Comparison of ENCODE assay signal across 8 cellular contexts in the genomic region with DNA sequence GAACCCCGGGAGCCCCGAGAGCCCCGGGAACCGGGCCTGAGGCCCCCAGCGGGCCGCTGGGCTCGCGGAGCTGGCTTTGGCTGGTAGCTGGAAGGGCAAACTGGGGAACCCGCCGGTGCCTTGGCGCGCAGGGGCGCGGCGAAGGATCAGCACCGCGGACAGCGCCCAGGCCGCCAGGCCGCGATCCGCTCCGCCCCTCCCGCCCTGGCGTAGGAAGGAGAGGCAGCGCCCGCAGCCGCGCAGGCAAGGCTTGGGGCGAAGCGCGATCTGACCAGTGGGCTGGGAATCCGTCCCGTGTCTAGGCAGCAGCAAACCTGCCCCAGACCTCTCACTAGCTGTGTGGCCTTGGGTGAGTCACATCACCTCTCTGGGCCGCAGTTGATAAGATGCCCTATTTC. TPM values are rescaled to one million over a fixed set of nuclear protein-coding genes. Genes with fewer than 3 reads are reported as not detected.
A peak's percentile ranks its signal among the peaks of the same experiment; 100 is the strongest.
DNase-seq lines count a peak whose midpoint lies in the region; ATAC-seq and TF ChIP-seq lines count a peak whose summit lies in the region.

No MANE protein-coding gene starts in this region.

- BruUV-seq in MCF 10A (replicated peaks; lab: Mats Ljungman, UMichigan) = no TSS peak

- H3K4me3 Mint-ChIP-seq in WTC11 = peak overlapping the region; percentile 45
- H3K4me3 Mint-ChIP-seq in MCF 10A (ENCODE audit: unreplicated experiment) = no peak overlapping the region

- H3K9me3 Mint-ChIP-seq in WTC11 = no peaks in the 10 kb centered on the region
- H3K9me3 Mint-ChIP-seq in MCF 10A (ENCODE audit: unreplicated experiment) = no peaks in the 10 kb centered on the region

- peaks cover 28% of the 10 kb centered on the region for H3K4me1 Mint-ChIP-seq in WTC11
- H3K4me1 Mint-ChIP-seq in MCF 10A (ENCODE audit: insufficient read depth, unreplicated experiment) = no peaks in the 10 kb centered on the region

- DNase-seq in GDM1 (lab: John Stamatoyannopoulos, UW) = peak; percentile 62
- peak; percentile 72 for DNase-seq in NB4 (ENCODE audit: low read depth)
- DNase-seq in WTC11 (ENCODE audit: low spot score) = peak; percentile 90
- peak; percentile 62 for DNase-seq in MCF 10A (ENCODE audit: unreplicated experiment)
- peak; percentile 96 for DNase-seq in iPS-NIHi11 (ENCODE audit: low spot score)
- DNase-seq in stimulated activated CD4-positive, alpha-beta T cell treated with anti-CD3 and anti-CD28 coated beads, Interleukin-12 subunit alpha, Interleukin-12 subunit beta, amount 100 ng/mL, for 4 hours = peak; percentile 70

- peak; percentile 88 for ATAC-seq in WTC11
- no peak for ATAC-seq in GM19035 (IDR thresholded peaks at IDR 0.05; ENCODE audit: unreplicated experiment)
- ATAC-seq in GM21526 (IDR thresholded peaks at IDR 0.05; ENCODE audit: low FRiP score, unreplicated experiment) = no peak

- no peak overlapping the region for H3K4me3 ChIP-seq in NB4 (ENCODE audit: low read depth, low read length)

- no peak for TF ChIP-seq POLR2A in NB4 (IDR thresholded peaks at IDR 0.05; ENCODE audit: extremely low read depth, insufficient read length)

- no peak for TF ChIP-seq CTCF in NB4 (IDR thresholded peaks at IDR 0.05; ENCODE audit: low read depth, low read length)
- no peak for TF ChIP-seq CTCF in WTC11 (IDR thresholded peaks at IDR 0.05)
- no peak for TF ChIP-seq CTCF in MCF 10A (IDR thresholded peaks at IDR 0.05; ENCODE audit: unreplicated experiment)

- intact Hi-C loops in MCF 10A (cut with micrococcal nuclease) = no loop called here

- H3K27me3 Mint-ChIP-seq in WTC11 (ENCODE audit: low read depth) (peaks cover 22% of the 10 kb centered on the region), MCF 10A (ENCODE audit: insufficient read depth, unreplicated experiment) (peaks cover 41% of the 10 kb centered on the region)

- POLR2A ChIA-PET in WTC11 (lab: Charles Lee) (interaction anchor here (1.6 kb wide), 1 partner anchor 25 kb away, joined by 4 read pairs; no protein-coding TSS in a partner anchor), MCF 10A (lab: Yijun Ruan, JAX) (no interaction called here)

- CTCF ChIA-PET in WTC11 (lab: Charles Lee) (interaction anchor here (0.6 to 1.8 kb wide), 5 partner anchors 28 to 72 kb away, joined by 3 to 12 read pairs (median 4); no protein-coding TSS in a partner anchor), MCF 10A (lab: Yijun Ruan, JAX) (no interaction called here)

- no peak overlapping the region for H3K27ac Mint-ChIP-seq in WTC11
- H3K27ac Mint-ChIP-seq in MCF 10A (ENCODE audit: low read depth, unreplicated experiment) = no peak overlapping the region

- H3K36me3 Mint-ChIP-seq in WTC11 = no peaks in the 10 kb centered on the region
- no peaks in the 10 kb centered on the region for H3K36me3 Mint-ChIP-seq in MCF 10A (ENCODE audit: insufficient read depth, unreplicated experiment)

TF ChIP-seq in WTC11, 78 proteins besides CTCF, POLR2A, EP300 and RAD21 (continues in another document):
- peak; percentile 96 for TF ChIP-seq ETV6 (CRISPR knock-in tag; IDR thresholded peaks at IDR 0.05)
- peak; percentile 85; the same call in 1 of the 2 replicates for TF ChIP-seq CBFB (CRISPR knock-in tag; IDR thresholded peaks at IDR 0.05; ENCODE audit: low read depth)
- TF ChIP-seq, protein P1, sequence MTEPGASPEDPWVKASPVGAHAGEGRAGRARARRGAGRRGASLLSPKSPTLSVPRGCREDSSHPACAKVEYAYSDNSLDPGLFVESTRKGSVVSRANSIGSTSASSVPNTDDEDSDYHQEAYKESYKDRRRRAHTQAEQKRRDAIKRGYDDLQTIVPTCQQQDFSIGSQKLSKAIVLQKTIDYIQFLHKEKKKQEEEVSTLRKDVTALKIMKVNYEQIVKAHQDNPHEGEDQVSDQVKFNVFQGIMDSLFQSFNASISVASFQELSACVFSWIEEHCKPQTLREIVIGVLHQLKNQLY (CRISPR knock-in tag; IDR thresholded peaks at IDR 0.05) = no peak; the same call in 1 of the 2 replicates
- TF ChIP-seq, protein P2, sequence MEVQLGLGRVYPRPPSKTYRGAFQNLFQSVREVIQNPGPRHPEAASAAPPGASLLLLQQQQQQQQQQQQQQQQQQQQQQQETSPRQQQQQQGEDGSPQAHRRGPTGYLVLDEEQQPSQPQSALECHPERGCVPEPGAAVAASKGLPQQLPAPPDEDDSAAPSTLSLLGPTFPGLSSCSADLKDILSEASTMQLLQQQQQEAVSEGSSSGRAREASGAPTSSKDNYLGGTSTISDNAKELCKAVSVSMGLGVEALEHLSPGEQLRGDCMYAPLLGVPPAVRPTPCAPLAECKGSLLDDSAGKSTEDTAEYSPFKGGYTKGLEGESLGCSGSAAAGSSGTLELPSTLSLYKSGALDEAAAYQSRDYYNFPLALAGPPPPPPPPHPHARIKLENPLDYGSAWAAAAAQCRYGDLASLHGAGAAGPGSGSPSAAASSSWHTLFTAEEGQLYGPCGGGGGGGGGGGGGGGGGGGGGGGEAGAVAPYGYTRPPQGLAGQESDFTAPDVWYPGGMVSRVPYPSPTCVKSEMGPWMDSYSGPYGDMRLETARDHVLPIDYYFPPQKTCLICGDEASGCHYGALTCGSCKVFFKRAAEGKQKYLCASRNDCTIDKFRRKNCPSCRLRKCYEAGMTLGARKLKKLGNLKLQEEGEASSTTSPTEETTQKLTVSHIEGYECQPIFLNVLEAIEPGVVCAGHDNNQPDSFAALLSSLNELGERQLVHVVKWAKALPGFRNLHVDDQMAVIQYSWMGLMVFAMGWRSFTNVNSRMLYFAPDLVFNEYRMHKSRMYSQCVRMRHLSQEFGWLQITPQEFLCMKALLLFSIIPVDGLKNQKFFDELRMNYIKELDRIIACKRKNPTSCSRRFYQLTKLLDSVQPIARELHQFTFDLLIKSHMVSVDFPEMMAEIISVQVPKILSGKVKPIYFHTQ (CRISPR knock-in tag; IDR thresholded peaks at IDR 0.05) = no peak
- peak; percentile 86 for TF ChIP-seq GABPB1 (CRISPR knock-in tag; IDR thresholded peaks at IDR 0.05)
- TF ChIP-seq NR2C2 (CRISPR knock-in tag; IDR thresholded peaks at IDR 0.05) = peak; percentile 70
- TF ChIP-seq, protein P3, sequence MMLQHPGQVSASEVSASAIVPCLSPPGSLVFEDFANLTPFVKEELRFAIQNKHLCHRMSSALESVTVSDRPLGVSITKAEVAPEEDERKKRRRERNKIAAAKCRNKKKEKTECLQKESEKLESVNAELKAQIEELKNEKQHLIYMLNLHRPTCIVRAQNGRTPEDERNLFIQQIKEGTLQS (CRISPR knock-in tag; conservative IDR thresholded peaks at IDR 0.05) = no peak
- TF ChIP-seq, protein P4, sequence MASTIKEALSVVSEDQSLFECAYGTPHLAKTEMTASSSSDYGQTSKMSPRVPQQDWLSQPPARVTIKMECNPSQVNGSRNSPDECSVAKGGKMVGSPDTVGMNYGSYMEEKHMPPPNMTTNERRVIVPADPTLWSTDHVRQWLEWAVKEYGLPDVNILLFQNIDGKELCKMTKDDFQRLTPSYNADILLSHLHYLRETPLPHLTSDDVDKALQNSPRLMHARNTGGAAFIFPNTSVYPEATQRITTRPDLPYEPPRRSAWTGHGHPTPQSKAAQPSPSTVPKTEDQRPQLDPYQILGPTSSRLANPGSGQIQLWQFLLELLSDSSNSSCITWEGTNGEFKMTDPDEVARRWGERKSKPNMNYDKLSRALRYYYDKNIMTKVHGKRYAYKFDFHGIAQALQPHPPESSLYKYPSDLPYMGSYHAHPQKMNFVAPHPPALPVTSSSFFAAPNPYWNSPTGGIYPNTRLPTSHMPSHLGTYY (CRISPR knock-in tag; IDR thresholded peaks at IDR 0.05) = no peak
- TF ChIP-seq, protein P5, sequence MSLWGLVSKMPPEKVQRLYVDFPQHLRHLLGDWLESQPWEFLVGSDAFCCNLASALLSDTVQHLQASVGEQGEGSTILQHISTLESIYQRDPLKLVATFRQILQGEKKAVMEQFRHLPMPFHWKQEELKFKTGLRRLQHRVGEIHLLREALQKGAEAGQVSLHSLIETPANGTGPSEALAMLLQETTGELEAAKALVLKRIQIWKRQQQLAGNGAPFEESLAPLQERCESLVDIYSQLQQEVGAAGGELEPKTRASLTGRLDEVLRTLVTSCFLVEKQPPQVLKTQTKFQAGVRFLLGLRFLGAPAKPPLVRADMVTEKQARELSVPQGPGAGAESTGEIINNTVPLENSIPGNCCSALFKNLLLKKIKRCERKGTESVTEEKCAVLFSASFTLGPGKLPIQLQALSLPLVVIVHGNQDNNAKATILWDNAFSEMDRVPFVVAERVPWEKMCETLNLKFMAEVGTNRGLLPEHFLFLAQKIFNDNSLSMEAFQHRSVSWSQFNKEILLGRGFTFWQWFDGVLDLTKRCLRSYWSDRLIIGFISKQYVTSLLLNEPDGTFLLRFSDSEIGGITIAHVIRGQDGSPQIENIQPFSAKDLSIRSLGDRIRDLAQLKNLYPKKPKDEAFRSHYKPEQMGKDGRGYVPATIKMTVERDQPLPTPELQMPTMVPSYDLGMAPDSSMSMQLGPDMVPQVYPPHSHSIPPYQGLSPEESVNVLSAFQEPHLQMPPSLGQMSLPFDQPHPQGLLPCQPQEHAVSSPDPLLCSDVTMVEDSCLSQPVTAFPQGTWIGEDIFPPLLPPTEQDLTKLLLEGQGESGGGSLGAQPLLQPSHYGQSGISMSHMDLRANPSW (CRISPR knock-in tag; conservative IDR thresholded peaks at IDR 0.05; ENCODE audit: low read depth) = no peak
- TF ChIP-seq, protein P6, sequence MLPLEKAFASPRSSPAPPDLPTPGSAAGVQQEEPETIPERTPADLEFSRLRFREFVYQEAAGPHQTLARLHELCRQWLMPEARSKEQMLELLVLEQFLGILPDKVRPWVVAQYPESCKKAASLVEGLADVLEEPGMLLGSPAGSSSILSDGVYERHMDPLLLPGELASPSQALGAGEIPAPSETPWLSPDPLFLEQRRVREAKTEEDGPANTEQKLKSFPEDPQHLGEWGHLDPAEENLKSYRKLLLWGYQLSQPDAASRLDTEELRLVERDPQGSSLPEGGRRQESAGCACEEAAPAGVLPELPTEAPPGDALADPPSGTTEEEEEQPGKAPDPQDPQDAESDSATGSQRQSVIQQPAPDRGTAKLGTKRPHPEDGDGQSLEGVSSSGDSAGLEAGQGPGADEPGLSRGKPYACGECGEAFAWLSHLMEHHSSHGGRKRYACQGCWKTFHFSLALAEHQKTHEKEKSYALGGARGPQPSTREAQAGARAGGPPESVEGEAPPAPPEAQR (CRISPR knock-in tag; IDR thresholded peaks at IDR 0.05) = no peak
- TF ChIP-seq, protein P7, sequence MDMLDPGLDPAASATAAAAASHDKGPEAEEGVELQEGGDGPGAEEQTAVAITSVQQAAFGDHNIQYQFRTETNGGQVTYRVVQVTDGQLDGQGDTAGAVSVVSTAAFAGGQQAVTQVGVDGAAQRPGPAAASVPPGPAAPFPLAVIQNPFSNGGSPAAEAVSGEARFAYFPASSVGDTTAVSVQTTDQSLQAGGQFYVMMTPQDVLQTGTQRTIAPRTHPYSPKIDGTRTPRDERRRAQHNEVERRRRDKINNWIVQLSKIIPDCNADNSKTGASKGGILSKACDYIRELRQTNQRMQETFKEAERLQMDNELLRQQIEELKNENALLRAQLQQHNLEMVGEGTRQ (CRISPR knock-in tag; IDR thresholded peaks at IDR 0.05) = peak; percentile 42; the same call in 1 of the 2 replicates

RNA-seq across cellular contexts. Expression of a gene that starts 0.3 kb away (rescaled TPM):
- total RNA-seq in WTC11 (2021) = 14.4 to 15.2 TPM (median 14.6 TPM) in 3 replicates
- not detected in 2 replicates for total RNA-seq in MCF 10A (2022)

RNA-seq across cellular contexts. Expression of a gene that starts 38.2 kb away (rescaled TPM):
- total RNA-seq in WTC11 (2021) (79.8 to 105 TPM (median 83.1 TPM) in 3 replicates), MCF 10A (2022) (66.6 and 80.4 TPM in 2 replicates)

RNA-seq across cellular contexts. Expression of a gene that starts 46.5 kb away (rescaled TPM):
- total RNA-seq in WTC11 (2021) = 64.5 to 72.8 TPM (median 65.4 TPM) in 3 replicates
- total RNA-seq in MCF 10A (2022) = 33.8 and 40.2 TPM in 2 replicates

Comparison
In these comparisons a context has a peak if more than half of its experiments do, and no peak if none do; other contexts are left out.
1. RNA of a gene that starts 0.3 kb away (total RNA-seq): 14.4 to 15.2 TPM in WTC11; not detected in MCF 10A; every median in the first group is over 10 times any median in the second.
2. Peak in every context shown above with its lines, with median percentiles within 50 percentile points of each other: DNase-seq.